Comparison of ENCODE assay signal across 9 cellular contexts in genomic region chr11:36073411-36074203, GRCh38.
DNase-seq lines count a peak whose midpoint lies in the region; ATAC-seq and TF ChIP-seq lines count a peak whose summit lies in the region.
"Had no signal": no experiment of that assay in that cellular context is flagged by ENCODE, and none has a peak within 500 bp of the region (broad histone marks: within the 10 kb centered on the region; RNA-seq: fewer than 3 reads in every experiment).

No MANE protein-coding gene starts in this region.

- TF ChIP-seq POLR2A in transverse colon (IDR thresholded peaks at IDR 0.05) = no peak

- H3K27me3 ChIP-seq in SJCRH30 = no peaks in the 10 kb centered on the region
- H3K27me3 ChIP-seq in transverse colon = no peaks in the 10 kb centered on the region

- in situ Hi-C loops in transverse colon (cut with MboI; ENCODE audit: low pct_ligation_motif_present in 1 of 4, low pct_unique_long_range_greater_than_20kb in 1 of 4, low sequenced_read_pairs in 3 of 4) = no loop called here

- intact Hi-C loops in transverse colon (cut with DNase I; ENCODE audit: low total_unique reads) = no loop called here

- H3K27me3 Mint-ChIP-seq in osteocyte (ENCODE audit: unreplicated experiment) = no peaks in the 10 kb centered on the region
- H3K27me3 Mint-ChIP-seq in stimulated activated naive CD8-positive, alpha-beta T cell treated with anti-CD3 and anti-CD28 coated beads, Interleukin-15, amount 100 ng/mL, for 72 hours = peaks cover 12% of the 10 kb centered on the region

- no peaks in the 10 kb centered on the region for H3K9me3 Mint-ChIP-seq in osteocyte (ENCODE audit: unreplicated experiment)
- no peaks in the 10 kb centered on the region for H3K9me3 Mint-ChIP-seq in stimulated activated naive CD8-positive, alpha-beta T cell treated with anti-CD3 and anti-CD28 coated beads, Interleukin-15, amount 100 ng/mL, for 72 hours

- H3K4me3 Mint-ChIP-seq in osteocyte (ENCODE audit: unreplicated experiment) = no peak overlapping the region
- no peak overlapping the region for H3K4me3 Mint-ChIP-seq in stimulated activated naive CD8-positive, alpha-beta T cell treated with anti-CD3 and anti-CD28 coated beads, Interleukin-15, amount 100 ng/mL, for 72 hours

- H3K4me3 ChIP-seq in SJCRH30 (peak overlapping the region; percentile 14), transverse colon (no peak overlapping the region)

- peaks cover 36% of the 10 kb centered on the region for H3K4me1 Mint-ChIP-seq in osteocyte (ENCODE audit: unreplicated experiment)
- no peaks in the 10 kb centered on the region for H3K4me1 Mint-ChIP-seq in stimulated activated naive CD8-positive, alpha-beta T cell treated with anti-CD3 and anti-CD28 coated beads, Interleukin-15, amount 100 ng/mL, for 72 hours

- H3K9me3 ChIP-seq in SJCRH30 (replicated peaks) = no peaks in the 10 kb centered on the region
- H3K9me3 ChIP-seq in transverse colon = no peaks in the 10 kb centered on the region

- TF ChIP-seq EP300 in transverse colon (IDR thresholded peaks at IDR 0.05; ENCODE audit: low read depth) = no peak

- H3K27ac Mint-ChIP-seq in osteocyte (ENCODE audit: unreplicated experiment) = peak overlapping the region; percentile 78
- no peak overlapping the region for H3K27ac Mint-ChIP-seq in stimulated activated naive CD8-positive, alpha-beta T cell treated with anti-CD3 and anti-CD28 coated beads, Interleukin-15, amount 100 ng/mL, for 72 hours

- H3K27ac ChIP-seq in SJCRH30 (peak overlapping the region; percentile 84), transverse colon (no peak overlapping the region)

- DNase-seq in GM04503 (ENCODE audit: low read depth) = peak; percentile 33
- DNase-seq in SJCRH30 = peak; percentile 95 to 96
- DNase-seq in fibroblast of the conjunctiva (ENCODE audit: low read depth) = peak; percentile 71
- DNase-seq in osteocyte (ENCODE audit: extremely low spot score, unreplicated experiment) = no peak
- DNase-seq in transverse colon = no peak
- no peak for DNase-seq in stimulated activated naive CD8-positive, alpha-beta T cell treated with anti-CD3 and anti-CD28 coated beads, Interleukin-15, amount 100 ng/mL, for 72 hours
- no peak for DNase-seq in OCI-M2 (lab: John Stamatoyannopoulos, UW; ENCODE audit: unreplicated experiment)
- DNase-seq: KG1 had no signal

- WGBS in transverse colon (ENCODE audit: low coverage in 1 of 2), 2 donors = 63 to 71% methylated on average over 5 to 9 of the region's 9 CpGs

- TF ChIP-seq CTCF in osteocyte (IDR thresholded peaks at IDR 0.05) (no peak), transverse colon (IDR thresholded peaks at IDR 0.05) (no peak)

- no peak for ATAC-seq in stimulated activated naive CD8-positive, alpha-beta T cell treated with anti-CD3 and anti-CD28 coated beads, Interleukin-15, amount 100 ng/mL, for 72 hours
- ATAC-seq in GM19455 (IDR thresholded peaks at IDR 0.05; ENCODE audit: unreplicated experiment) = no peak

- H3K36me3 ChIP-seq in SJCRH30 (no peaks in the 10 kb centered on the region), transverse colon (no peaks in the 10 kb centered on the region)

- H3K36me3 Mint-ChIP-seq in osteocyte (ENCODE audit: unreplicated experiment) = no peaks in the 10 kb centered on the region

- H3K4me1 ChIP-seq in SJCRH30 (peaks cover 24% of the 10 kb centered on the region), transverse colon (peaks cover 4 to 12% (median 6%) of the 10 kb centered on the region in 4 donors)

Comparison
In these comparisons a context has a peak if more than half of its experiments do, and no peak if none do; other contexts are left out.
1. DNase-seq: peak in GM04503 (single experiment), SJCRH30 (2 of 2) and fibroblast of the conjunctiva (single experiment); none in osteocyte (single experiment), transverse colon (single experiment), stimulated activated naive CD8-positive, alpha-beta T cell treated with anti-CD3 and anti-CD28 coated beads, Interleukin-15, amount 100 ng/mL, for 72 hours (0 of 2) and OCI-M2 (single experiment).